ENCODE assay signal across 15 cellular contexts in genomic region chr10:80281784-80282505, GRCh38. TPM values are rescaled to one million over a fixed set of nuclear protein-coding genes. Genes with fewer than 3 reads are reported as not detected.
A peak's percentile ranks its signal among the peaks of the same experiment; 100 is the strongest.
DNase-seq lines count a peak whose midpoint lies in the region; ATAC-seq and TF ChIP-seq lines count a peak whose summit lies in the region.
"Had no signal": no experiment of that assay in that cellular context is flagged by ENCODE, and none has a peak within 500 bp of the region (broad histone marks: within the 10 kb centered on the region; RNA-seq: fewer than 3 reads in every experiment).

No MANE protein-coding gene starts in this region.

- H3K9ac ChIP-seq in Karpas-422 (ENCODE audit: low read length) (no peak overlapping the region), neural progenitor cell (no peak overlapping the region)

- H3K36me3 Mint-ChIP-seq in GM23338 (ENCODE audit: low read depth) (no peaks in the 10 kb centered on the region), glutamatergic neuron (ENCODE audit: unreplicated experiment) (no peaks in the 10 kb centered on the region), neural progenitor cell (no peaks in the 10 kb centered on the region)
- no peaks in the 10 kb centered on the region for H3K36me3 Mint-ChIP-seq in activated CD4-positive, alpha-beta memory T cell treated with anti-CD3 and anti-CD28 coated beads, Interleukin-2, amount 10 ng/mL, durations not matched to agents 7 days and 5 days (ENCODE audit: low read depth)
- H3K36me3 Mint-ChIP-seq: CD4-positive, alpha-beta memory T cell; IgD-negative memory B cell had no signal

- H3K79me2 ChIP-seq in GM23338 (replicated peaks; ENCODE audit: insufficient read depth), result no peaks in the 10 kb centered on the region
- H3K79me2 ChIP-seq in Karpas-422 (ENCODE audit: low read length), result no peaks in the 10 kb centered on the region
- no peaks in the 10 kb centered on the region for H3K79me2 ChIP-seq in neural progenitor cell (ENCODE audit: low read depth)

- H3K27ac ChIP-seq in GM23338 (ENCODE audit: low read depth) (no peak overlapping the region), Karpas-422 (ENCODE audit: low read length) (no peak overlapping the region), neural progenitor cell (no peak overlapping the region)
- H3K27ac ChIP-seq: PC-9 had no signal

- H3K27me3 Mint-ChIP-seq in GM23338 (ENCODE audit: insufficient read depth, low read depth, poor library complexity) (peaks cover 8% of the 10 kb centered on the region), glutamatergic neuron (ENCODE audit: unreplicated experiment) (peaks cover 12% of the 10 kb centered on the region), neural progenitor cell (ENCODE audit: insufficient read depth, low read depth) (peaks cover 8% of the 10 kb centered on the region)
- H3K27me3 Mint-ChIP-seq in activated CD4-positive, alpha-beta memory T cell treated with anti-CD3 and anti-CD28 coated beads, Interleukin-2, amount 10 ng/mL, durations not matched to agents 7 days and 5 days, result peaks cover 8% of the 10 kb centered on the region

- TF ChIP-seq CTCF in GM23338 (conservative IDR thresholded peaks at IDR 0.05; ENCODE audit: low read depth in 2 of 2) (no peak), glutamatergic neuron (IDR thresholded peaks at IDR 0.05; ENCODE audit: partially characterized antibody, unreplicated experiment) (no peak), neural progenitor cell (IDR thresholded peaks at IDR 0.05) (no peak)

- CTCF ChIA-PET in activated CD4-positive, alpha-beta memory T cell treated with anti-CD3 and anti-CD28 coated beads, Interleukin-2, amount 10 ng/mL, durations not matched to agents 7 days and 5 days (lab: Charles Lee), result no interaction called here

- H3K9me3 ChIP-seq in Karpas-422 (ENCODE audit: low read length) (no peaks in the 10 kb centered on the region), neural progenitor cell (ENCODE audit: low read depth) (no peaks in the 10 kb centered on the region)

- H3K4me3 Mint-ChIP-seq in GM23338 (no peak overlapping the region), glutamatergic neuron (ENCODE audit: unreplicated experiment) (no peak overlapping the region), neural progenitor cell (no peak overlapping the region)
- no peak overlapping the region for H3K4me3 Mint-ChIP-seq in activated CD4-positive, alpha-beta memory T cell treated with anti-CD3 and anti-CD28 coated beads, Interleukin-2, amount 10 ng/mL, durations not matched to agents 7 days and 5 days
- H3K4me3 Mint-ChIP-seq: CD4-positive, alpha-beta memory T cell; IgD-negative memory B cell had no signal

- H3F3A ChIP-seq in GM23338 (replicated peaks; ENCODE audit: low read depth), result no peaks in the 10 kb centered on the region
- no peaks in the 10 kb centered on the region for H3F3A ChIP-seq in neural progenitor cell (ENCODE audit: low read depth)

- H3K27me3 ChIP-seq in GM23338 (ENCODE audit: insufficient read depth), result no peaks in the 10 kb centered on the region
- no peaks in the 10 kb centered on the region for H3K27me3 ChIP-seq in Karpas-422 (ENCODE audit: low read length)
- no peaks in the 10 kb centered on the region for H3K27me3 ChIP-seq in neural progenitor cell

- H3K36me3 ChIP-seq in GM23338 (ENCODE audit: insufficient read depth) (no peaks in the 10 kb centered on the region), Karpas-422 (ENCODE audit: insufficient read depth, low read length) (no peaks in the 10 kb centered on the region), neural progenitor cell (no peaks in the 10 kb centered on the region)

- 0 out of 2 replicates have a peak overlapping the region, but pooled peaks have one; percentile 24 for H2AFZ ChIP-seq in GM23338
- H2AFZ ChIP-seq in Karpas-422 (ENCODE audit: low read length), result no peak overlapping the region
- no peak overlapping the region for H2AFZ ChIP-seq in neural progenitor cell (replicated peaks)
- H2AFZ ChIP-seq: PC-9 had no signal

- ATAC-seq in GM23338 (no peak), GM19452 (IDR thresholded peaks at IDR 0.05; ENCODE audit: unreplicated experiment) (no peak), GM19324 (IDR thresholded peaks at IDR 0.05; ENCODE audit: low FRiP score, unreplicated experiment) (no peak)

- no peaks in the 10 kb centered on the region for H3K9me2 ChIP-seq in GM23338 (ENCODE audit: insufficient read depth)
- no peaks in the 10 kb centered on the region for H3K9me2 ChIP-seq in Karpas-422 (replicated peaks; ENCODE audit: insufficient read depth, low read length)

- H3K27ac Mint-ChIP-seq in GM23338 (peak overlapping the region; percentile 9; the same call in 1 of the 2 replicates), glutamatergic neuron (ENCODE audit: unreplicated experiment) (peak overlapping the region; percentile 5), neural progenitor cell (peak overlapping the region; percentile 6)
- no peak overlapping the region for H3K27ac Mint-ChIP-seq in activated CD4-positive, alpha-beta memory T cell treated with anti-CD3 and anti-CD28 coated beads, Interleukin-2, amount 10 ng/mL, durations not matched to agents 7 days and 5 days
- H3K27ac Mint-ChIP-seq: CD4-positive, alpha-beta memory T cell had no signal

- H3K4me1 Mint-ChIP-seq in GM23338 (peaks cover 10% of the 10 kb centered on the region), glutamatergic neuron (ENCODE audit: low read depth, unreplicated experiment) (peaks cover 5% of the 10 kb centered on the region), neural progenitor cell (peaks cover 13% of the 10 kb centered on the region)
- no peaks in the 10 kb centered on the region for H3K4me1 Mint-ChIP-seq in activated CD4-positive, alpha-beta memory T cell treated with anti-CD3 and anti-CD28 coated beads, Interleukin-2, amount 10 ng/mL, durations not matched to agents 7 days and 5 days
- H3K4me1 Mint-ChIP-seq: CD4-positive, alpha-beta memory T cell; IgD-negative memory B cell had no signal

- H3K4me1 ChIP-seq in GM23338 (ENCODE audit: insufficient read depth) (0 out of 2 replicates have a peak, but pooled peaks cover 5% of the 10 kb centered on the region), Karpas-422 (ENCODE audit: low read length) (peaks cover 23% of the 10 kb centered on the region), neural progenitor cell (no peaks in the 10 kb centered on the region)

- no peaks in the 10 kb centered on the region for H3K9me3 Mint-ChIP-seq in GM23338
- peaks cover 9% of the 10 kb centered on the region for H3K9me3 Mint-ChIP-seq in glutamatergic neuron (ENCODE audit: unreplicated experiment)
- H3K9me3 Mint-ChIP-seq in neural progenitor cell, result no peaks in the 10 kb centered on the region
- H3K9me3 Mint-ChIP-seq in activated CD4-positive, alpha-beta memory T cell treated with anti-CD3 and anti-CD28 coated beads, Interleukin-2, amount 10 ng/mL, durations not matched to agents 7 days and 5 days, result no peaks in the 10 kb centered on the region
- H3K9me3 Mint-ChIP-seq: CD4-positive, alpha-beta memory T cell; IgD-negative memory B cell had no signal

- H3K4me3 ChIP-seq in GM23338 (no peak overlapping the region), Karpas-422 (ENCODE audit: low read length) (no peak overlapping the region), neural progenitor cell (no peak overlapping the region)
- H3K4me3 ChIP-seq: PC-9 had no signal

- DNase-seq in GM23338 (ENCODE audit: low spot score), result no peak
- no peak for DNase-seq in Karpas-422
- no peak for DNase-seq in glutamatergic neuron
- DNase-seq in neural progenitor cell (ENCODE audit: low spot score), result no peak
- no peak for DNase-seq in islet precursor cell
- no peak for DNase-seq in activated CD4-positive, alpha-beta memory T cell treated with anti-CD3 and anti-CD28 coated beads, Interleukin-2, amount 10 ng/mL, durations not matched to agents 7 days and 5 days
- DNase-seq: AML-193; CD4-positive, alpha-beta memory T cell; H7; NCI-H1694; NCI-H345; PC-9 had no signal

- H4K20me1 ChIP-seq in GM23338 (replicated peaks; ENCODE audit: insufficient read depth), result no peaks in the 10 kb centered on the region
- H4K20me1 ChIP-seq in Karpas-422 (ENCODE audit: insufficient read depth, low read depth, low read length), result no peaks in the 10 kb centered on the region
- no peaks in the 10 kb centered on the region for H4K20me1 ChIP-seq in neural progenitor cell (ENCODE audit: low read depth)

- POLR2A ChIA-PET in activated CD4-positive, alpha-beta memory T cell treated with anti-CD3 and anti-CD28 coated beads, Interleukin-2, amount 10 ng/mL, durations not matched to agents 7 days and 5 days (lab: Charles Lee), result no interaction called here

- H3K4me2 ChIP-seq in GM23338 (no peak overlapping the region), Karpas-422 (ENCODE audit: low read depth, low read length, poor library complexity, severe bottlenecking) (peak overlapping the region; percentile 34), neural progenitor cell (no peak overlapping the region)
- H3K4me2 ChIP-seq: PC-9 had no signal

TF ChIP-seq in GM23338, 12 proteins besides CTCF, POLR2A, EP300 and RAD21 (continues in another document):
- TF ChIP-seq EZH2 (IDR thresholded peaks at IDR 0.05; ENCODE audit: low read depth, unreplicated experiment) (no peak), ZNF114 (CRISPR knock-in tag; IDR thresholded peaks at IDR 0.05) (no peak)

RNA-seq across cellular contexts. Expression of gene MAT1A, which starts 7.5 kb away (rescaled TPM):
- 6.5 and 8.0 TPM in 2 replicates for total RNA-seq in GM23338 (2014; rRNA removed; shearing (Covaris generic))
- 0.97 and 1.3 TPM in 2 replicates for polyA plus RNA-seq in GM23338 (2016; fragmentation: Nextera tagmentation; extraction: Ambion mirVana)
- not detected in 2 replicates for total RNA-seq in Karpas-422 (2014; rRNA removed; shearing (Covaris generic); ENCODE audit: low replicate concordance)
- total RNA-seq in glutamatergic neuron (ENCODE audit: unreplicated experiment) (not detected), neural progenitor cell (ENCODE audit: low replicate concordance) (0.19 TPM in 1 of 2 replicates, not detected in the other)
- total RNA-seq in activated CD4-positive, alpha-beta memory T cell treated with anti-CD3 and anti-CD28 coated beads, Interleukin-2, amount 10 ng/mL, durations not matched to agents 7 days and 5 days, result not detected
- total RNA-seq: CD4-positive, alpha-beta memory T cell; PC-9 had no signal
- polyA plus RNA-seq: CD4-positive, alpha-beta memory T cell; IgD-negative memory B cell had no signal
